In the genomic region with DNA sequence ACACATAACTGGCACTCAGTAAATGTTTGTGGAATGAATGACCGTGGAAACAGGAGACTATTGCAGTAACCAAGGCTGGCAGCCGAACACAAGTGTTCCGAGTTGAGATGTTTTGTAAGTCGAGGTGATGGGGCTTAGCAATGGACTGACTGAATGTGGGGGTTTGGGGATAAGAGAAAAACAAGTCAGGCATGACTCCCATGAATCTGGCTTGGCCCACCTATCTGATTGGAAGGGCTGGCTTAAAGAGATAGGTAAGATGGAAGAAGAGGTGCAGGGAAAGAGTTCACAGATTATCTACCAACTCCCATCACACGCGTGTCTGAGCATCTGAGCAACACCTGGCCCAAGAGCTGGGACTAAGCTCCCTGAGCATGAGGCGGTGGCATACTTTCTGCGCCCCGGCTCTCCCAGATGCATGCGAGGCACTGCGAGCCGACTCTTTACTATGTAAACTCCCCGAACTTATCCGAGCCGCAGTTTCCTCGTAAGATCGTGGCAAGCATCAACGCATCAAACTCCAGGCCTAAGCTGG, we compare ENCODE assay signal across 8 cellular contexts. TPM values are rescaled to one million over a fixed set of nuclear protein-coding genes. Genes with fewer than 3 reads are reported as not detected.
A peak's percentile ranks its signal among the peaks of the same experiment; 100 is the strongest.
DNase-seq lines count a peak whose midpoint lies in the region; ATAC-seq lines count a peak whose summit lies in the region.

No MANE protein-coding gene starts in this region.

- H3K9ac ChIP-seq in iPS-15b (ENCODE audit: low read depth, low read length): peak overlapping the region; percentile 49

- peaks cover 13% of the 10 kb centered on the region for H3K36me3 ChIP-seq in iPS-15b (ENCODE audit: control insufficient read depth, insufficient read depth, low read length)

- H3K36me3 Mint-ChIP-seq in activated CD8-positive, alpha-beta T cell treated with anti-CD3 and anti-CD28 coated beads, Interleukin-2, amount 10 ng/mL, durations not matched to agents 7 days and 5 days (ENCODE audit: low read depth): no peaks in the 10 kb centered on the region

- H3K4me3 Mint-ChIP-seq in activated CD8-positive, alpha-beta T cell treated with anti-CD3 and anti-CD28 coated beads, Interleukin-2, amount 10 ng/mL, durations not matched to agents 7 days and 5 days: peak overlapping the region; percentile 96

- DNase-seq in DMS 273 (lab: John Stamatoyannopoulos, UW; ENCODE audit: unreplicated experiment) (peak; percentile 77), DMS 273 treated with DMSO at 0.1 percent for 48 hours (lab: John Stamatoyannopoulos, UW) (no peak), stromal cell of bone marrow (ENCODE audit: low read depth) (peak; percentile 29), NCI-H524 treated with DMSO at 0.1 percent for 48 hours (lab: John Stamatoyannopoulos, UW) (no peak), NOMO-1 treated with dmso at 0.1 percent for 144 hours (lab: John Stamatoyannopoulos, UW; ENCODE audit: unreplicated experiment) (no peak)
- no peak for DNase-seq in activated CD8-positive, alpha-beta T cell treated with anti-CD3 and anti-CD28 coated beads, Interleukin-2, amount 10 ng/mL, durations not matched to agents 7 days and 5 days
- no peak for DNase-seq in activated effector memory CD4-positive, alpha-beta T cell treated with Interleukin-2 at 50 U/mL for 16 hours

- no peaks in the 10 kb centered on the region for H3K9me3 Mint-ChIP-seq in activated CD8-positive, alpha-beta T cell treated with anti-CD3 and anti-CD28 coated beads, Interleukin-2, amount 10 ng/mL, durations not matched to agents 7 days and 5 days (ENCODE audit: insufficient read depth)

- H3K9me3 ChIP-seq in iPS-15b (ENCODE audit: control insufficient read depth, insufficient read depth, low read length): no peaks in the 10 kb centered on the region

- H3K27ac Mint-ChIP-seq in activated CD8-positive, alpha-beta T cell treated with anti-CD3 and anti-CD28 coated beads, Interleukin-2, amount 10 ng/mL, durations not matched to agents 7 days and 5 days: peak overlapping the region; percentile 95

- peak; percentile 2 for ATAC-seq in activated CD8-positive, alpha-beta T cell treated with anti-CD3 and anti-CD28 coated beads, Interleukin-2, amount 10 ng/mL, durations not matched to agents 7 days and 5 days

- peak overlapping the region; percentile 89 for H3K4me3 ChIP-seq in iPS-15b (ENCODE audit: low read depth, low read length)

- no peaks in the 10 kb centered on the region for H3K27me3 ChIP-seq in iPS-15b (ENCODE audit: control insufficient read depth, insufficient read depth, low read length)

- CTCF ChIA-PET in activated CD8-positive, alpha-beta T cell treated with anti-CD3 and anti-CD28 coated beads, Interleukin-2, amount 10 ng/mL, durations not matched to agents 7 days and 5 days (lab: Charles Lee): interaction anchor here (1.0 to 2.9 kb wide), 7 partner anchors 9 to 529 kb away, joined by 3 to 17 read pairs (median 8); a partner anchor contains a TSS

- no peaks in the 10 kb centered on the region for H3K27me3 Mint-ChIP-seq in activated CD8-positive, alpha-beta T cell treated with anti-CD3 and anti-CD28 coated beads, Interleukin-2, amount 10 ng/mL, durations not matched to agents 7 days and 5 days (ENCODE audit: low read depth)

- POLR2A ChIA-PET in activated CD8-positive, alpha-beta T cell treated with anti-CD3 and anti-CD28 coated beads, Interleukin-2, amount 10 ng/mL, durations not matched to agents 7 days and 5 days (lab: Charles Lee): interaction anchor here (1.0 to 3.4 kb wide), 11 partner anchors 9 to 296 kb away, joined by 3 to 47 read pairs (median 4); a partner anchor contains a TSS

- H3K4me1 Mint-ChIP-seq in activated CD8-positive, alpha-beta T cell treated with anti-CD3 and anti-CD28 coated beads, Interleukin-2, amount 10 ng/mL, durations not matched to agents 7 days and 5 days (ENCODE audit: low read depth): peaks cover 31% of the 10 kb centered on the region

- H3K4me1 ChIP-seq in iPS-15b (ENCODE audit: control insufficient read depth, insufficient read depth, low read length): peaks cover 13% of the 10 kb centered on the region

RNA-seq across cellular contexts. Expression of a gene that starts 0.5 kb away (rescaled TPM):
- 10 to 100 TPM; 20.7 to 22.7 TPM for total RNA-seq in activated CD8-positive, alpha-beta T cell treated with anti-CD3 and anti-CD28 coated beads, Interleukin-2, amount 10 ng/mL, durations not matched to agents 7 days and 5 days

RNA-seq across cellular contexts. Expression of a gene that starts 0.8 kb away (rescaled TPM):
- 10 to 100 TPM; 16.3 to 19.7 TPM for total RNA-seq in activated CD8-positive, alpha-beta T cell treated with anti-CD3 and anti-CD28 coated beads, Interleukin-2, amount 10 ng/mL, durations not matched to agents 7 days and 5 days

RNA-seq across cellular contexts. Expression of a gene that starts 15.7 kb away (rescaled TPM):
- 10 to 100 TPM; 31.2 to 32.0 TPM for total RNA-seq in activated CD8-positive, alpha-beta T cell treated with anti-CD3 and anti-CD28 coated beads, Interleukin-2, amount 10 ng/mL, durations not matched to agents 7 days and 5 days

RNA-seq across cellular contexts. Expression of a gene that starts 22.6 kb away (rescaled TPM):
- 10 to 100 TPM; 68.1 to 73.9 TPM for total RNA-seq in activated CD8-positive, alpha-beta T cell treated with anti-CD3 and anti-CD28 coated beads, Interleukin-2, amount 10 ng/mL, durations not matched to agents 7 days and 5 days

RNA-seq across cellular contexts. Expression of a gene that starts 30.3 kb away (rescaled TPM):
- not detected for total RNA-seq in activated CD8-positive, alpha-beta T cell treated with anti-CD3 and anti-CD28 coated beads, Interleukin-2, amount 10 ng/mL, durations not matched to agents 7 days and 5 days

Comparison
In these comparisons a context has a peak if more than half of its experiments do, and no peak if none do; other contexts are left out.
1. DNase-seq: peak in DMS 273 (single experiment) and stromal cell of bone marrow (single experiment); none in DMS 273 treated with DMSO at 0.1 percent for 48 hours (single experiment), activated CD8-positive, alpha-beta T cell treated with anti-CD3 and anti-CD28 coated beads, Interleukin-2, amount 10 ng/mL, durations not matched to agents 7 days and 5 days (single experiment), NCI-H524 treated with DMSO at 0.1 percent for 48 hours (single experiment), NOMO-1 treated with dmso at 0.1 percent for 144 hours (single experiment) and activated effector memory CD4-positive, alpha-beta T cell treated with Interleukin-2 at 50 U/mL for 16 hours (single experiment).